17 cellular contexts compared by ENCODE assay signal in genomic region chr11:66310324-66310723, GRCh38. TPM values are rescaled to one million over a fixed set of nuclear protein-coding genes. Genes with fewer than 3 reads are reported as not detected.
"Had no signal": no experiment of that assay in that cellular context is flagged by ENCODE, and none has a peak within 500 bp of the region (broad histone marks: within the 10 kb centered on the region; RNA-seq: fewer than 3 reads in every experiment).

No MANE protein-coding gene starts in this region.

- DNase-seq: Karpas-422, KG1, MG63, NCI-H1092 treated with DMSO at 0.1 percent for 48 hours, NCI-H1436, NCI-H187 treated with DMSO at 0.1 percent for 48 hours, NCI-H2029 treated with DMSO at 0.1 percent for 48 hours, NCI-H2171 treated with DMSO at 0.1 percent for 48 hours, NCI-H524, NCI-H526 treated with DMSO at 0.1 percent for 48 hours, NCI-H748 treated with DMSO at 0.1 percent for 48 hours, RPMI8226, SHP77 had no signal

- FAIRE-seq: RCC 7860 had no signal

- ATAC-seq: SK-N-SH treated with all-trans-retinoic acid at 6 μM for 48 hours had no signal

- H3K36me3 ChIP-seq: MG63 had no signal

- H3K27me3 ChIP-seq: MG63 had no signal

- H3K4me3 ChIP-seq: MG63 had no signal

- H3K9me3 ChIP-seq: MG63 had no signal

RNA-seq across cellular contexts. Expression of gene CD248, which starts 6.5 kb away (rescaled TPM):
- total RNA-seq: HT-29, NCI-H460 had no signal
